Comparison of ENCODE assay signal across 37 cellular contexts in genomic region chr19:6116749-6117430, GRCh38. TPM values are rescaled to one million over a fixed set of nuclear protein-coding genes. Genes with fewer than 3 reads are reported as not detected.
"Had no signal": no experiment of that assay in that cellular context is flagged by ENCODE, and none has a peak within 500 bp of the region (broad histone marks: within the 10 kb centered on the region; RNA-seq: fewer than 3 reads in every experiment).

No MANE protein-coding gene starts in this region.

- H3K27ac ChIP-seq: adrenal gland, body of pancreas, cardiac muscle cell, colonic mucosa, epithelial cell of prostate, esophagus squamous epithelium, gastroesophageal sphincter had no signal

- H3K4me3 ChIP-seq: adrenal gland, body of pancreas, cardiac muscle cell, colonic mucosa, esophagus squamous epithelium, gastroesophageal sphincter had no signal

- H3K36me3 ChIP-seq: adrenal gland, cardiac muscle cell, colonic mucosa, esophagus squamous epithelium, gastroesophageal sphincter had no signal

- DNase-seq: activated CD4-positive, alpha-beta memory T cell treated with anti-CD3 and anti-CD28 coated beads for 36 hours; activated CD4-positive, alpha-beta T cell treated with anti-CD3 and anti-CD28 coated beads for 36 hours; activated CD4-positive, alpha-beta T cell treated with anti-CD3 and anti-CD28 coated beads, Interleukin-2, amount 10 ng/mL, durations not matched to agents 24 days and 14 days; activated CD4-positive, CD25-positive, alpha-beta regulatory T cell; activated CD4-positive, CD25-positive, alpha-beta regulatory T cell treated with anti-CD3 and anti-CD28 coated beads, Interleukin-2, amount 50 U/mL, for 72 hours; activated CD8-positive, alpha-beta memory T cell treated with anti-CD3 and anti-CD28 coated beads, Interleukin-2, amount 10 ng/mL, durations not matched to agents 7 days and 5 days; activated CD8-positive, alpha-beta memory T cell treated with anti-CD3 and anti-CD28 coated beads, Interleukin-2, amount 50 U/mL, for 4 hours; activated CD8-positive, alpha-beta T cell treated with anti-CD3 and anti-CD28 coated beads, Interleukin-2, amount 10 ng/mL, durations not matched to agents 7 days and 5 days; activated effector memory CD4-positive, alpha-beta T cell treated with anti-CD3 and anti-CD28 coated beads, Interleukin-2, amount 50 U/mL, for 16 hours; activated naive CD4-positive, alpha-beta T cell treated with anti-CD3 and anti-CD28 coated beads for 36 hours; activated naive CD8-positive, alpha-beta T cell treated with anti-CD3 and anti-CD28 coated beads for 36 hours; activated naive CD8-positive, alpha-beta T cell treated with anti-CD3 and anti-CD28 coated beads, Interleukin-2, amount 50 U/mL, for 24 hours; activated T-cell treated with anti-CD3 and anti-CD28 coated beads, Interleukin-2, amount 50 U/mL, for 1 hour; activated T-cell treated with anti-CD3 and anti-CD28 coated beads, Interleukin-2, amount 50 U/mL, for 48 hours; adrenal gland; amygdala; aorta; body of pancreas; central memory CD4-positive, alpha-beta T cell; cerebellar nuclear complex; colonic mucosa; effector CD8-positive, alpha-beta T cell; esophagus squamous epithelium; foreskin melanocyte; T-helper 2 cell had no signal

- H3K4me1 ChIP-seq: adrenal gland, body of pancreas, colonic mucosa, esophagus squamous epithelium, gastroesophageal sphincter had no signal

- H3K27me3 ChIP-seq: adrenal gland, body of pancreas, cardiac muscle cell, colonic mucosa, esophagus squamous epithelium, gastroesophageal sphincter had no signal

- ATAC-seq: activated CD4-positive, alpha-beta T cell treated with anti-CD3 and anti-CD28 coated beads for 36 hours; activated CD8-positive, alpha-beta memory T cell treated with anti-CD3 and anti-CD28 coated beads, Interleukin-2, amount 10 ng/mL, durations not matched to agents 7 days and 5 days; activated CD8-positive, alpha-beta T cell treated with anti-CD3 and anti-CD28 coated beads, Interleukin-2, amount 10 ng/mL, durations not matched to agents 7 days and 5 days; activated naive CD8-positive, alpha-beta T cell treated with anti-CD3 and anti-CD28 coated beads, Interleukin-2, amount 50 U/mL, for 24 hours; body of pancreas; gastroesophageal sphincter had no signal

- H3K9me3 ChIP-seq: adrenal gland, body of pancreas, colonic mucosa, gastroesophageal sphincter had no signal

RNA-seq across cellular contexts. Expression of gene ACSBG2, which starts 18.6 kb away (rescaled TPM):
- total RNA-seq: activated CD4-positive, alpha-beta memory T cell treated with anti-CD3 and anti-CD28 coated beads for 36 hours; activated CD4-positive, alpha-beta T cell treated with anti-CD3 and anti-CD28 coated beads for 36 hours; activated CD4-positive, alpha-beta T cell treated with anti-CD3 and anti-CD28 coated beads, Interleukin-2, amount 10 ng/mL, durations not matched to agents 24 days and 14 days; activated CD8-positive, alpha-beta memory T cell treated with anti-CD3 and anti-CD28 coated beads for 36 hours; activated CD8-positive, alpha-beta memory T cell treated with anti-CD3 and anti-CD28 coated beads, Interleukin-2, amount 10 ng/mL, durations not matched to agents 7 days and 5 days; activated CD8-positive, alpha-beta T cell treated with anti-CD3 and anti-CD28 coated beads, Interleukin-2, amount 10 ng/mL, durations not matched to agents 7 days and 5 days; activated naive CD4-positive, alpha-beta T cell treated with anti-CD3 and anti-CD28 coated beads for 36 hours; activated naive CD8-positive, alpha-beta T cell treated with anti-CD3 and anti-CD28 coated beads for 36 hours; activated T-helper 1 cell treated with anti-CD3 and anti-CD28 coated beads, Interleukin-12 subunit alpha, Interleukin-12 subunit beta, Interleukin-2, Interleukin-4 antibody, amounts not matched to agents 30 ng/mL and 10 ng/mL and 1 ng/mL, durations not matched to agents 14 hours and 24 hours and 36 hours; activated T-helper 2 cell treated with anti-CD3 and anti-CD28 coated beads, Interferon-gamma antibody, Interleukin-2, Interleukin-4, amounts not matched to agents 10 μg/mL and 5 μg/mL and 100 μg/mL, durations not matched to agents 14 hours and 24 hours and 36 hours; adrenal gland; aorta; body of pancreas; cardiac muscle cell; colonic mucosa; dermis microvascular lymphatic vessel endothelial cell; endothelial cell of umbilical vein; fibroblast of lung; fibroblast of villous mesenchyme; glomerular endothelial cell; T-helper 1 cell treated with Interleukin-12 subunit alpha and Interleukin-12 subunit beta and Interleukin-4 antibody, amounts not matched to agents 30 ng/mL and 1 ng/mL, for 36 hours had no signal
